In the genomic region with DNA sequence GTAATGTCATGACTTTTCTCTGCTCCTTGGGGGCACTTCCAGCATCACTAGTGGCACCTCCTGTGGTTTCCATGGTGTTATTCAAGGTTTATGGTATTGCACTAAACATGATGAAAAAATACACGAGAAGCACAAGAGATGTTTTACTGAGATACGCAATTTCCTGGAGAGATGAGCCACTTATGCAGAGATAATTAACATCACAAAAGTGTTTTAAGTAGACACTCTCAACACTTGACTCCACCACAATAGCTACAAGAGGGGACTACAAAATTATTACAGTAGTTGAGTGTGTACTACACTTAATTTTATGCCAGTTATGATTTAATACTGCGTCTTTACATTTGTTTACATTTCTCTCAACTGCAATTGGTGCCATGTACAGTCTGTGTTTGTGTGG, we compare ENCODE assay signal across 17 cellular contexts.
"Had no signal": no experiment of that assay in that cellular context is flagged by ENCODE, and none has a peak within 500 bp of the region (broad histone marks: within the 10 kb centered on the region; RNA-seq: fewer than 3 reads in every experiment).

No MANE protein-coding gene starts in this region.

- H3K4me3 Mint-ChIP-seq: activated naive CD4-positive, alpha-beta T cell treated with anti-CD3 and anti-CD28 coated beads, Interleukin-2, amount 50 U/mL, for 24 hours; memory B cell; natural killer cell treated with Interleukin-12 subunit alpha and Interleukin-12 subunit beta and Interleukin-15 and Interleukin-18, amount 100 ng/mL, for 72 hours had no signal

- H3K4me1 Mint-ChIP-seq: activated naive CD4-positive, alpha-beta T cell treated with anti-CD3 and anti-CD28 coated beads, Interleukin-2, amount 50 U/mL, for 24 hours; memory B cell had no signal

- H3K27ac Mint-ChIP-seq: activated naive CD4-positive, alpha-beta T cell treated with anti-CD3 and anti-CD28 coated beads, Interleukin-2, amount 50 U/mL, for 24 hours; memory B cell; natural killer cell treated with Interleukin-12 subunit alpha and Interleukin-12 subunit beta and Interleukin-15 and Interleukin-18, amount 100 ng/mL, for 72 hours had no signal

- FAIRE-seq: keratinocyte had no signal

- H3K36me3 Mint-ChIP-seq: activated naive CD4-positive, alpha-beta T cell treated with anti-CD3 and anti-CD28 coated beads, Interleukin-2, amount 50 U/mL, for 24 hours; memory B cell had no signal

- DNase-seq: activated gamma-delta T cell treated with Interleukin-2 at 50 U/mL for 16 hours; activated T-cell treated with anti-CD3 and anti-CD28 coated beads, Interleukin-2, amount 50 U/mL, for 1 hour; anterior cingulate cortex; body of pancreas; cortex of kidney; heart right ventricle; left colon; ovary; spleen; stimulated activated CD4-positive, alpha-beta T cell treated with anti-CD3 and anti-CD28 coated beads, Interleukin-4, amount 100 ng/mL, for 1 hour; stimulated activated naive CD4-positive, alpha-beta T cell; testis; trophoblast cell had no signal

- H3K27me3 Mint-ChIP-seq: activated naive CD4-positive, alpha-beta T cell treated with anti-CD3 and anti-CD28 coated beads, Interleukin-2, amount 50 U/mL, for 24 hours; memory B cell; natural killer cell treated with Interleukin-12 subunit alpha and Interleukin-12 subunit beta and Interleukin-15 and Interleukin-18, amount 100 ng/mL, for 72 hours had no signal
